ENCODE assay signal across 1 cellular context in the genomic region with DNA sequence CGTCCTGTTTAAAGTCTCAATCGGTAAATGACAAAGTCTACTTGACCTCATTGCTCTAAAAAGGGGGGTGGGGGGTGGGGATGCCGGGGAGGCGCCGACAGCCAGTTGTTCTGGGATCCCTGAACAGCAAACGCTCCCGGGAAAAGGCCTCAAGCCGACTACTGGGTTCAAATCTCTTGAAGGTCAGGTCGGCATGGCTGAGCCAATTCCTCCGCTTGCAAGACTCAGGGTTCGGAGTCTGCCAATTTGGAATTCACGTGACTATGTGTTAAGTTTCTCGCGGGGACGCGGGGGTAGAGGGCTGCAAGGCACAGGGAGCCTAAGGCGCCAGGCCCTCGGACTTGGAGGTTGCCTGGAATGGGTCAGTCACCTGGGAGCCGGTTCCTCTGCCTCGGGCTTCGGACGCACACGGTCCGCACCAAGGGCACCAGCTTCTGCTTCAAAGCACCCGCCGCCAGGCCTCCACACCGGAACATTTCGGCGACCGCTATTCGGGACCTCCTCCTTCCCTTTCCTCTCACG.
A peak's percentile ranks its signal among the peaks of the same experiment; 100 is the strongest.
TF ChIP-seq lines count a peak whose summit lies in the region.

No MANE protein-coding gene starts in this region.

TF ChIP-seq in GM12878, 131 proteins besides CTCF, POLR2A, EP300 and RAD21 (continued from another document):
- TF ChIP-seq, protein P1, sequence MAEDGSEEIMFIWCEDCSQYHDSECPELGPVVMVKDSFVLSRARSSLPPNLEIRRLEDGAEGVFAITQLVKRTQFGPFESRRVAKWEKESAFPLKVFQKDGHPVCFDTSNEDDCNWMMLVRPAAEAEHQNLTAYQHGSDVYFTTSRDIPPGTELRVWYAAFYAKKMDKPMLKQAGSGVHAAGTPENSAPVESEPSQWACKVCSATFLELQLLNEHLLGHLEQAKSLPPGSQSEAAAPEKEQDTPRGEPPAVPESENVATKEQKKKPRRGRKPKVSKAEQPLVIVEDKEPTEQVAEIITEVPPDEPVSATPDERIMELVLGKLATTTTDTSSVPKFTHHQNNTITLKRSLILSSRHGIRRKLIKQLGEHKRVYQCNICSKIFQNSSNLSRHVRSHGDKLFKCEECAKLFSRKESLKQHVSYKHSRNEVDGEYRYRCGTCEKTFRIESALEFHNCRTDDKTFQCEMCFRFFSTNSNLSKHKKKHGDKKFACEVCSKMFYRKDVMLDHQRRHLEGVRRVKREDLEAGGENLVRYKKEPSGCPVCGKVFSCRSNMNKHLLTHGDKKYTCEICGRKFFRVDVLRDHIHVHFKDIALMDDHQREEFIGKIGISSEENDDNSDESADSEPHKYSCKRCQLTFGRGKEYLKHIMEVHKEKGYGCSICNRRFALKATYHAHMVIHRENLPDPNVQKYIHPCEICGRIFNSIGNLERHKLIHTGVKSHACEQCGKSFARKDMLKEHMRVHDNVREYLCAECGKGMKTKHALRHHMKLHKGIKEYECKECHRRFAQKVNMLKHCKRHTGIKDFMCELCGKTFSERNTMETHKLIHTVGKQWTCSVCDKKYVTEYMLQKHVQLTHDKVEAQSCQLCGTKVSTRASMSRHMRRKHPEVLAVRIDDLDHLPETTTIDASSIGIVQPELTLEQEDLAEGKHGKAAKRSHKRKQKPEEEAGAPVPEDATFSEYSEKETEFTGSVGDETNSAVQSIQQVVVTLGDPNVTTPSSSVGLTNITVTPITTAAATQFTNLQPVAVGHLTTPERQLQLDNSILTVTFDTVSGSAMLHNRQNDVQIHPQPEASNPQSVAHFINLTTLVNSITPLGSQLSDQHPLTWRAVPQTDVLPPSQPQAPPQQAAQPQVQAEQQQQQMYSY (CRISPR knock-in tag; IDR thresholded peaks at IDR 0.05): no peak
- TF ChIP-seq GABPA (IDR thresholded peaks at IDR 0.05; ENCODE audit: low read depth) (no peak), HDGF (IDR thresholded peaks at IDR 0.05) (no peak), MYC (IDR thresholded peaks at IDR 0.05; ENCODE audit: insufficient read depth, insufficient read length, insufficient replicate concordance, low read length, severe bottlenecking) (peak; percentile 5), EZH2 (IDR thresholded peaks at IDR 0.05; ENCODE audit: borderline replicate concordance, control insufficient read depth, low read depth, low read length) (no peak), TBL1XR1 (IDR thresholded peaks at IDR 0.05; ENCODE audit: low read depth, low read length) (no peak)
- TF ChIP-seq, protein P2, sequence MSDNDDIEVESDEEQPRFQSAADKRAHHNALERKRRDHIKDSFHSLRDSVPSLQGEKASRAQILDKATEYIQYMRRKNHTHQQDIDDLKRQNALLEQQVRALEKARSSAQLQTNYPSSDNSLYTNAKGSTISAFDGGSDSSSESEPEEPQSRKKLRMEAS (IDR thresholded peaks at IDR 0.05; ENCODE audit: low read depth, low read length): peak; percentile 20; the same call in 1 of the 2 replicates
